24 cellular contexts compared by ENCODE assay signal in genomic region chrX:97021680-97022079, GRCh38.
DNase-seq lines count a peak whose midpoint lies in the region; ATAC-seq, FAIRE-seq and TF ChIP-seq lines count a peak whose summit lies in the region.
"Had no signal": no experiment of that assay in that cellular context is flagged by ENCODE, and none has a peak within 500 bp of the region (broad histone marks: within the 10 kb centered on the region; RNA-seq: fewer than 3 reads in every experiment).

No MANE protein-coding gene starts in this region.

- no peak overlapping the region for H3K27ac ChIP-seq in pancreas
- H3K27ac ChIP-seq in naive thymus-derived CD4-positive, alpha-beta T cell (ENCODE audit: low read depth, low read length): no peak overlapping the region
- H3K27ac ChIP-seq: suprapubic skin, vagina had no signal

- POLR2A ChIA-PET in naive thymus-derived CD4-positive, alpha-beta T cell (lab: Charles Lee): no interaction called here

- DNase-seq in HAP-1 (ENCODE audit: low spot score in 2 of 2): peak; percentile 29 to 85
- DNase-seq in SK-MEL-5 (ENCODE audit: low read depth, low spot score): peak; percentile 26
- DNase-seq in endothelial cell (ENCODE audit: low spot score): no peak
- no peak for DNase-seq in pancreas
- no peak for DNase-seq in stimulated activated naive CD8-positive, alpha-beta T cell treated with anti-CD3 and anti-CD28 coated beads, Interleukin-15, amount 100 ng/mL, for 72 hours
- no peak for DNase-seq in AML-193 (lab: John Stamatoyannopoulos, UW)
- no peak for DNase-seq in naive thymus-derived CD4-positive, alpha-beta T cell
- DNase-seq: activated CD8-positive, alpha-beta memory T cell treated with anti-CD3 and anti-CD28 coated beads for 24 hours; Calu3; effector memory CD8-positive, alpha-beta T cell; GF-D8; hypothalamus; kidney glomerular epithelial cell; NCI-H187 treated with DMSO at 0.1 percent for 48 hours; stimulated activated CD4-positive, alpha-beta T cell treated with anti-CD3 and anti-CD28 coated beads, Interleukin-4, amount 100 ng/mL, for 4 hours had no signal

- no peak for ATAC-seq in pancreas
- ATAC-seq in stimulated activated naive CD8-positive, alpha-beta T cell treated with anti-CD3 and anti-CD28 coated beads, Interleukin-15, amount 100 ng/mL, for 72 hours: no peak
- no peak for ATAC-seq in naive thymus-derived CD4-positive, alpha-beta T cell
- ATAC-seq: effector memory CD8-positive, alpha-beta T cell; GM12878 had no signal

- intact Hi-C loops in pancreas (cut with DNase I): no loop called here
- intact Hi-C loops in naive thymus-derived CD4-positive, alpha-beta T cell (cut with micrococcal nuclease): loop anchor here in 1 of 2 donors (10.0 kb wide), 1 partner anchor 663 kb away; no protein-coding TSS in a partner anchor

- H3K4me1 ChIP-seq in HAP-1 (peaks cover 15% of the 10 kb centered on the region), pancreas (no peaks in the 10 kb centered on the region)
- no peaks in the 10 kb centered on the region for H3K4me1 ChIP-seq in naive thymus-derived CD4-positive, alpha-beta T cell (ENCODE audit: control insufficient read depth in 2 of 2, insufficient read depth in 2 of 2, low read length in 2 of 2)
- H3K4me1 ChIP-seq: suprapubic skin, vagina had no signal

- in situ Hi-C loops in HAP-1 (cut with MboI; ENCODE audit: low sequenced_read_pairs): no loop called here
- in situ Hi-C loops in SK-MEL-5 (cut with HindIII; ENCODE audit: low pct_unique_long_range_greater_than_20kb, low sequenced_read_pairs): no loop called here

- peak overlapping the region; percentile 24 for H3K27ac Mint-ChIP-seq in endothelial cell (ENCODE audit: unreplicated experiment)
- no peak overlapping the region for H3K27ac Mint-ChIP-seq in stimulated activated naive CD8-positive, alpha-beta T cell treated with anti-CD3 and anti-CD28 coated beads, Interleukin-15, amount 100 ng/mL, for 72 hours
- no peak overlapping the region for H3K27ac Mint-ChIP-seq in naive thymus-derived CD4-positive, alpha-beta T cell
- H3K27ac Mint-ChIP-seq: activated naive CD8-positive, alpha-beta T cell; activated T-helper 1 cell treated with anti-CD3 and anti-CD28 coated beads, Interleukin-12 subunit alpha, Interleukin-12 subunit beta, Interleukin-2, Interleukin-4 antibody, amounts not matched to agents 30 ng/mL and 10 ng/mL and 1 ng/mL, durations not matched to agents 14 hours and 24 hours and 36 hours; B cell; effector memory CD8-positive, alpha-beta T cell; nephron; progenitor cell of endocrine pancreas; T-helper 2 cell treated with Interferon-gamma antibody and Interleukin-4, amounts not matched to agents 5 μg/mL and 100 μg/mL, for 36 hours had no signal

- CTCF ChIA-PET in naive thymus-derived CD4-positive, alpha-beta T cell (lab: Charles Lee): no interaction called here

- no peaks in the 10 kb centered on the region for H3K27me3 Mint-ChIP-seq in endothelial cell (ENCODE audit: unreplicated experiment)
- no peaks in the 10 kb centered on the region for H3K27me3 Mint-ChIP-seq in stimulated activated naive CD8-positive, alpha-beta T cell treated with anti-CD3 and anti-CD28 coated beads, Interleukin-15, amount 100 ng/mL, for 72 hours
- no peaks in the 10 kb centered on the region for H3K27me3 Mint-ChIP-seq in naive thymus-derived CD4-positive, alpha-beta T cell
- H3K27me3 Mint-ChIP-seq: activated naive CD8-positive, alpha-beta T cell; B cell; effector memory CD8-positive, alpha-beta T cell; progenitor cell of endocrine pancreas had no signal

- H3K9me3 Mint-ChIP-seq in endothelial cell (ENCODE audit: unreplicated experiment): no peaks in the 10 kb centered on the region
- no peaks in the 10 kb centered on the region for H3K9me3 Mint-ChIP-seq in stimulated activated naive CD8-positive, alpha-beta T cell treated with anti-CD3 and anti-CD28 coated beads, Interleukin-15, amount 100 ng/mL, for 72 hours
- H3K9me3 Mint-ChIP-seq in naive thymus-derived CD4-positive, alpha-beta T cell: no peaks in the 10 kb centered on the region
- H3K9me3 Mint-ChIP-seq: activated T-helper 1 cell treated with anti-CD3 and anti-CD28 coated beads, Interleukin-12 subunit alpha, Interleukin-12 subunit beta, Interleukin-2, Interleukin-4 antibody, amounts not matched to agents 30 ng/mL and 10 ng/mL and 1 ng/mL, durations not matched to agents 14 hours and 24 hours and 36 hours; effector memory CD8-positive, alpha-beta T cell; nephron; T-helper 2 cell treated with Interferon-gamma antibody and Interleukin-4, amounts not matched to agents 5 μg/mL and 100 μg/mL, for 36 hours had no signal

- no peak for TF ChIP-seq CTCF in endothelial cell (IDR thresholded peaks at IDR 0.05; ENCODE audit: unreplicated experiment)
- no peak for TF ChIP-seq CTCF in pancreas (IDR thresholded peaks at IDR 0.05)

- H3K4me1 Mint-ChIP-seq in endothelial cell (ENCODE audit: unreplicated experiment): peaks cover 3% of the 10 kb centered on the region
- H3K4me1 Mint-ChIP-seq in stimulated activated naive CD8-positive, alpha-beta T cell treated with anti-CD3 and anti-CD28 coated beads, Interleukin-15, amount 100 ng/mL, for 72 hours: no peaks in the 10 kb centered on the region
- peaks cover 0 to 3% (median 0%) of the 10 kb centered on the region in 7 donors for H3K4me1 Mint-ChIP-seq in naive thymus-derived CD4-positive, alpha-beta T cell
- H3K4me1 Mint-ChIP-seq: B cell, nephron had no signal

- H3K9me3 ChIP-seq in HAP-1 (no peaks in the 10 kb centered on the region), pancreas (no peaks in the 10 kb centered on the region)
- no peaks in the 10 kb centered on the region for H3K9me3 ChIP-seq in naive thymus-derived CD4-positive, alpha-beta T cell (ENCODE audit: control insufficient read depth in 2 of 3, low read length in 3 of 3)
- H3K9me3 ChIP-seq: suprapubic skin, vagina had no signal

- no peaks in the 10 kb centered on the region for H3K36me3 Mint-ChIP-seq in endothelial cell (ENCODE audit: low read depth, unreplicated experiment)
- no peaks in the 10 kb centered on the region for H3K36me3 Mint-ChIP-seq in naive thymus-derived CD4-positive, alpha-beta T cell
- H3K36me3 Mint-ChIP-seq: activated naive CD8-positive, alpha-beta T cell had no signal

- H3K36me3 ChIP-seq in HAP-1 (replicated peaks) (no peaks in the 10 kb centered on the region; the same call in 1 of the 2 replicates), pancreas (no peaks in the 10 kb centered on the region)
- H3K36me3 ChIP-seq in naive thymus-derived CD4-positive, alpha-beta T cell (ENCODE audit: control insufficient read depth in 2 of 3, insufficient read depth in 3 of 3, low read length in 3 of 3): no peaks in the 10 kb centered on the region
- H3K36me3 ChIP-seq: suprapubic skin, vagina had no signal

- H3K27me3 ChIP-seq in HAP-1 (ENCODE audit: low read depth): no peaks in the 10 kb centered on the region
- no peaks in the 10 kb centered on the region for H3K27me3 ChIP-seq in pancreas
- H3K27me3 ChIP-seq in naive thymus-derived CD4-positive, alpha-beta T cell (ENCODE audit: control insufficient read depth in 2 of 2, insufficient read depth in 2 of 2, low read length in 2 of 2): no peaks in the 10 kb centered on the region
- H3K27me3 ChIP-seq: suprapubic skin, vagina had no signal

- no peak overlapping the region for H3K4me3 ChIP-seq in HAP-1
- no peak overlapping the region for H3K4me3 ChIP-seq in pancreas
- no peak overlapping the region for H3K4me3 ChIP-seq in naive thymus-derived CD4-positive, alpha-beta T cell (ENCODE audit: low read length)
- H3K4me3 ChIP-seq: GM12878, suprapubic skin, vagina had no signal

- 75 to 90% methylated on average over 3 of the region's 3 CpGs for WGBS in pancreas, 2 donors

- no peak overlapping the region for H3K4me3 Mint-ChIP-seq in endothelial cell (ENCODE audit: unreplicated experiment)
- H3K4me3 Mint-ChIP-seq in stimulated activated naive CD8-positive, alpha-beta T cell treated with anti-CD3 and anti-CD28 coated beads, Interleukin-15, amount 100 ng/mL, for 72 hours: no peak overlapping the region
- H3K4me3 Mint-ChIP-seq in naive thymus-derived CD4-positive, alpha-beta T cell: no peak overlapping the region
- H3K4me3 Mint-ChIP-seq: activated naive CD8-positive, alpha-beta T cell; activated T-helper 1 cell treated with anti-CD3 and anti-CD28 coated beads, Interleukin-12 subunit alpha, Interleukin-12 subunit beta, Interleukin-2, Interleukin-4 antibody, amounts not matched to agents 30 ng/mL and 10 ng/mL and 1 ng/mL, durations not matched to agents 14 hours and 24 hours and 36 hours; B cell; effector memory CD8-positive, alpha-beta T cell; nephron; T-helper 2 cell treated with Interferon-gamma antibody and Interleukin-4, amounts not matched to agents 5 μg/mL and 100 μg/mL, for 36 hours had no signal

- peak; percentile 57 for FAIRE-seq in pancreas (lab: Jason Lieb, UNC)
- FAIRE-seq: GM12878 had no signal

Comparison
In these comparisons a context has a peak if more than half of its experiments do, and no peak if none do; other contexts are left out.
1. DNase-seq: peak in HAP-1 (2 of 2) and SK-MEL-5 (single experiment); none in endothelial cell (single experiment), pancreas (0 of 6), stimulated activated naive CD8-positive, alpha-beta T cell treated with anti-CD3 and anti-CD28 coated beads, Interleukin-15, amount 100 ng/mL, for 72 hours (0 of 2), AML-193 (0 of 2) and naive thymus-derived CD4-positive, alpha-beta T cell (0 of 9).